Comparison of ENCODE assay signal across 2 cellular contexts in the genomic region with DNA sequence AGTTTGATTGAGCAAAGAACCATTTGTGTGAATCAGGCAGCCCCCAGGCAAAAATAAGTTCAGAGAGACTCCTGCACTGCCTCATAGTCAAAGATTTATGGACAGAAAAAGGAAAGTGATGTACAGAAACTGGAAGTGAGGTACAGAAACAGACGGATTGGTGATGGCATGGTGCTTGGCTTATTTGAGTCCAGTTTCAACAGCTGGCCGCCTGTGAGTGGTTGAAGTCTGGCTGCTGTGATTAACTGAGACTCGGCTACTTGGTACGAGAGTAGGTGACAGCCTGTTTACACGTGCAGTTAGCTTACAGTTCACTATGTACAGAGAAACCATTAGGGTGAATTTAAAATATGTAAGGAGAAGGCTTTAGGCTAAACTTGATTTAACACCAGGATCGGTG.
A peak's percentile ranks its signal among the peaks of the same experiment; 100 is the strongest.
TF ChIP-seq lines count a peak whose summit lies in the region.

No MANE protein-coding gene starts in this region.

TF ChIP-seq in IMR-90, 13 proteins besides CTCF, POLR2A, EP300 and RAD21:
- TF ChIP-seq MAFK (IDR thresholded peaks at IDR 0.05; ENCODE audit: low read depth, low read length): no peak
- TF ChIP-seq MAZ (IDR thresholded peaks at IDR 0.05; ENCODE audit: borderline replicate concordance, low read depth, low read length): no peak
- no peak for TF ChIP-seq MXI1 (IDR thresholded peaks at IDR 0.05; ENCODE audit: borderline replicate concordance, low read depth, low read length)
- no peak for TF ChIP-seq BHLHE40 (IDR thresholded peaks at IDR 0.05; ENCODE audit: low read depth, low read length)
- TF ChIP-seq RCOR1 (IDR thresholded peaks at IDR 0.05; ENCODE audit: insufficient replicate concordance, low read length): no peak
- TF ChIP-seq CHD1 (IDR thresholded peaks at IDR 0.05; ENCODE audit: low read depth, low read length): no peak

TF ChIP-seq in K562, 482 proteins besides CTCF, POLR2A, EP300 and RAD21:
- TF ChIP-seq PTBP1 (IDR thresholded peaks at IDR 0.05; ENCODE audit: low read depth, low read length) (no peak), L3MBTL2 (IDR thresholded peaks at IDR 0.05) (0 out of 2 replicates have a peak, but pooled peaks have one; percentile 21), FUS (optimal IDR thresholded peaks at IDR 0.05; ENCODE audit: low read depth, low read length) (no peak)
TF ChIP-seq in K562: peak in this region for 1.
